8 cellular contexts compared by ENCODE assay signal in the genomic region with DNA sequence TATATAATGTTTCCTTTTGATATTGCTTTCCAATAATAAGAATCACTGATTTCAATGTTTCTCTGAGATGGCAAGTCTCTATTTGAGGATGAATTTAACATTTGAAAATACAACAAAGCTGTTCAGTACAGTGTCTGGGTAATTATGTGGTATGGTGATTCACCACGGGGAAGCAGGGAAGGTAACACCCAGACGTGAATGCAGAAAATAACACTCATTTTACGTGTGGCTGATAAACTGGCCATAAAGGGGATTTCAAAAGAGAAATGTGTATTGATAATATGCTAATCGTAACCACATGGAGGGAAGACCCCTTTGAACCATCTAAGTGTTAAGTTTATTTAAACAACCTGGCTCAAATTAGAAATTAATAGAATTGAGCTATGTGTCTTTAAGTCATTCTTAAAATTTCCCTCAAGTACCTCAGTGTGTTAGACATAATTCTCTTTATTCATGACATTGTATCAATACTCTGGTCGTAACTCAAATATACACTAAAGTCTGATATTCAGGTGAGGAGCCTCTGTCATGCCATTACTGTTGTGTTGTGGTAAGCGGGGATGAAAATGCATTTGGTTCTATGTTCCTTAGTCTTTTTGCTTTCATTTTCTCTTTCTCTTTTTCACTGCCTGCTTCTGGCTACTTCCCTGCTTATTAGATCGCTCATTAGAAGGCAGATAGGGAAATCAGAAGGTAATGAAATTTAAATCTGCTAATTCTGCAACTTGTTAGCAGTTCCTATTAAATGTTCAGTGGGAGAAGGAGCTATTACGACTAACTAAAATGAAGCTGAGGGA.
A peak's percentile ranks its signal among the peaks of the same experiment; 100 is the strongest.
DNase-seq lines count a peak whose midpoint lies in the region; ATAC-seq and TF ChIP-seq lines count a peak whose summit lies in the region.

No MANE protein-coding gene starts in this region.

- no peaks in the 10 kb centered on the region for H3K36me3 ChIP-seq in body of pancreas (replicated peaks in 1 of 2; ENCODE audit: insufficient read depth in 1 of 2, low read depth in 2 of 2)

- CTCF ChIA-PET in CD4-positive, alpha-beta T cell (lab: Charles Lee), result no interaction called here

- H3K4me3 Mint-ChIP-seq in CD4-positive, alpha-beta T cell, result no peak overlapping the region

- DNase-seq in NCI-H526 treated with DMSO at 0.1 percent for 48 hours (lab: John Stamatoyannopoulos, UW) (peak; percentile 67), medulla oblongata (ENCODE audit: extremely low spot score) (peak; percentile 28), DMS153 (lab: John Stamatoyannopoulos, UW) (no peak), body of pancreas (no peak)
- DNase-seq in CD4-positive, alpha-beta T cell, result no peak

- TF ChIP-seq CTCF in CD4-positive, alpha-beta T cell (IDR thresholded peaks at IDR 0.05), result no peak
- TF ChIP-seq CTCF in body of pancreas (IDR thresholded peaks at IDR 0.05), result no peak

- no peaks in the 10 kb centered on the region for H3K4me1 ChIP-seq in body of pancreas

- no peak for TF ChIP-seq POLR2A in body of pancreas (IDR thresholded peaks at IDR 0.05)

- H3K27ac ChIP-seq in CD4-positive, alpha-beta T cell (ENCODE audit: low read depth, low read length), result no peak overlapping the region
- peak overlapping the region in 2 of 4 donors; percentile 7 to 46 for H3K27ac ChIP-seq in body of pancreas

- H3K4me3 ChIP-seq in body of pancreas, result no peak overlapping the region

- H3K27me3 ChIP-seq in CD4-positive, alpha-beta T cell (ENCODE audit: control insufficient read depth, insufficient read depth, low read length), result no peaks in the 10 kb centered on the region
- no peaks in the 10 kb centered on the region for H3K27me3 ChIP-seq in body of pancreas

- no peaks in the 10 kb centered on the region for H3K9me3 Mint-ChIP-seq in CD4-positive, alpha-beta T cell

- WGBS in body of pancreas, 2 donors, result 46 to 58% methylated on average over 8 of the region's 8 CpGs

- POLR2A ChIA-PET in CD4-positive, alpha-beta T cell (lab: Charles Lee), result no interaction called here

- H3K27ac Mint-ChIP-seq in CD4-positive, alpha-beta T cell, result no peak overlapping the region

- no peaks in the 10 kb centered on the region for H3K36me3 Mint-ChIP-seq in CD4-positive, alpha-beta T cell (ENCODE audit: low read depth)

- intact Hi-C loops in CD4-positive, alpha-beta T cell (cut with DNase I, micrococcal nuclease), result no loop called here
- intact Hi-C loops in body of pancreas (cut with DNase I), result no loop called here

- no peaks in the 10 kb centered on the region for H3K9me3 ChIP-seq in CD4-positive, alpha-beta T cell (ENCODE audit: control insufficient read depth, low read length)
- no peaks in the 10 kb centered on the region for H3K9me3 ChIP-seq in body of pancreas

- ATAC-seq in GM18502 (IDR thresholded peaks at IDR 0.05; ENCODE audit: poor library complexity, unreplicated experiment) (peak; percentile 85), GM21723 (IDR thresholded peaks at IDR 0.05; ENCODE audit: unreplicated experiment) (peak; percentile 75), HG03139 (IDR thresholded peaks at IDR 0.05; ENCODE audit: unreplicated experiment) (no peak), body of pancreas (no peak)
- ATAC-seq in CD4-positive, alpha-beta T cell (ENCODE audit: poor library complexity), result no peak

- H3K27me3 Mint-ChIP-seq in CD4-positive, alpha-beta T cell, result no peaks in the 10 kb centered on the region

- H3K4me1 Mint-ChIP-seq in CD4-positive, alpha-beta T cell (ENCODE audit: low read depth), result no peaks in the 10 kb centered on the region

Comparison
In these comparisons a context has a peak if more than half of its experiments do, and no peak if none do; other contexts are left out.
1. ATAC-seq: peak in GM18502 (single experiment) and GM21723 (single experiment); none in CD4-positive, alpha-beta T cell (single experiment), HG03139 (single experiment) and body of pancreas (single experiment).
2. DNase-seq: peak in NCI-H526 treated with DMSO at 0.1 percent for 48 hours (single experiment) and medulla oblongata (single experiment); none in DMS153 (single experiment), CD4-positive, alpha-beta T cell (0 of 10) and body of pancreas (0 of 4).